16 cellular contexts compared by ENCODE assay signal in genomic region chr15:100803158-100803440, GRCh38.
DNase-seq lines count a peak whose midpoint lies in the region; ATAC-seq and TF ChIP-seq lines count a peak whose summit lies in the region.
"Had no signal": no experiment of that assay in that cellular context is flagged by ENCODE, and none has a peak within 500 bp of the region (broad histone marks: within the 10 kb centered on the region; RNA-seq: fewer than 3 reads in every experiment).

No MANE protein-coding gene starts in this region.

- H3K4ac ChIP-seq in IMR-90 (ENCODE audit: low read depth, low read length): no peak overlapping the region

- no peak overlapping the region for H2BK5ac ChIP-seq in IMR-90 (ENCODE audit: low read depth, low read length, poor library complexity, severe bottlenecking)

- dilution Hi-C loops in IMR-90 (cut with HindIII; ENCODE audit: low sequenced_read_pairs, unreplicated experiment): no loop called here

- peak overlapping the region; percentile 21 for H2AFZ ChIP-seq in IMR-90 (replicated peaks; ENCODE audit: low read length, poor library complexity)

- H3K4me1 ChIP-seq in BLaER1 treated with 17β-estradiol and CSF1 and Interleukin-3, amounts not matched to agents 10 nM and 100 nM: peaks cover 0 to 30% (median 23%) of the 10 kb centered on the region in 10 experiments; a peak in 15 of 20 replicates
- H3K4me1 ChIP-seq in IMR-90 (ENCODE audit: control insufficient read depth, insufficient read depth, low read length) (no peaks in the 10 kb centered on the region), lung (ENCODE audit: control insufficient read depth in 2 of 2, insufficient read depth in 2 of 2, low read length in 2 of 2) (no peaks in the 10 kb centered on the region), ascending aorta (no peaks in the 10 kb centered on the region)
- H3K4me1 ChIP-seq: A549, BE2C, Caco-2 had no signal

- H4K8ac ChIP-seq in IMR-90 (ENCODE audit: low read depth in 2 of 2, low read length in 2 of 2): no peak overlapping the region

- H3K9me3 ChIP-seq in BLaER1 treated with 17β-estradiol and CSF1 and Interleukin-3, amounts not matched to agents 10 nM and 100 nM (replicated peaks in 1 of 11): peaks cover 35 to 53% (median 44%) of the 10 kb centered on the region in 11 experiments
- H3K9me3 ChIP-seq in IMR-90 (ENCODE audit: control insufficient read depth, insufficient read depth, low read length) (no peaks in the 10 kb centered on the region; the same call in 1 of the 2 replicates), lung (ENCODE audit: control insufficient read depth in 2 of 2, insufficient read depth in 1 of 2, low read length in 1 of 2) (peaks cover 0 to 13% of the 10 kb centered on the region in 2 donors), ascending aorta (peaks cover 0 to 10% of the 10 kb centered on the region in 2 donors)
- H3K9me3 ChIP-seq: BE2C had no signal

- H3K27ac ChIP-seq in BLaER1 treated with 17β-estradiol and CSF1 and Interleukin-3, amounts not matched to agents 10 nM and 100 nM: no peak overlapping the region
- H3K27ac ChIP-seq in IMR-90 (ENCODE audit: insufficient read depth, low read length): no peak overlapping the region
- H3K27ac ChIP-seq in lung (ENCODE audit: low read depth in 1 of 2, low read length in 1 of 2): no peak overlapping the region
- H3K27ac ChIP-seq in ascending aorta: no peak overlapping the region
- H3K27ac ChIP-seq: A549 had no signal

- no peak for DNase-seq in IMR-90
- peak; percentile 19 for DNase-seq in lung (ENCODE audit: low spot score)
- no peak for DNase-seq in epidermal melanocyte (ENCODE audit: insufficient read length, low spot score)
- DNase-seq in ascending aorta (ENCODE audit: low spot score in 2 of 2): no peak
- DNase-seq: BE2C; Caco-2; CD8-positive, alpha-beta memory T cell; DND-41; GF-D8; HCEC 1CT; HFFc6 had no signal

- CTCF ChIA-PET in IMR-90 (lab: Yijun Ruan, JAX): no interaction called here

- no peaks in the 10 kb centered on the region for H4K20me1 ChIP-seq in BLaER1 treated with 17β-estradiol and CSF1 and Interleukin-3, amounts not matched to agents 10 nM and 100 nM
- H4K20me1 ChIP-seq in IMR-90 (ENCODE audit: insufficient read depth, low read length): no peaks in the 10 kb centered on the region

- H3K27me3 ChIP-seq in BLaER1 treated with 17β-estradiol and CSF1 and Interleukin-3, amounts not matched to agents 10 nM and 100 nM: no peaks in the 10 kb centered on the region
- H3K27me3 ChIP-seq in IMR-90 (ENCODE audit: control insufficient read depth, insufficient read depth, low read length) (peaks cover 6% of the 10 kb centered on the region), lung (ENCODE audit: control insufficient read depth, insufficient read depth) (no peaks in the 10 kb centered on the region), ascending aorta (no peaks in the 10 kb centered on the region)
- H3K27me3 ChIP-seq: BE2C had no signal

- ATAC-seq in IMR-90 (ENCODE audit: low read depth) (no peak), lung (ENCODE audit: insufficient read depth, low FRiP score) (no peak), HG02981 (IDR thresholded peaks at IDR 0.05; ENCODE audit: unreplicated experiment) (no peak)
- peak; percentile 39 for ATAC-seq in stimulated activated memory B cell treated with anti-CD40 and anti-IgM and Interleukin-4, amounts not matched to agents 10 μg/mL and 1 μg/mL and 100 μg/mL, for 72 hours

- BruUV-seq in IMR-90 (replicated peaks; lab: Mats Ljungman, UMichigan): no TSS peak

- no peak overlapping the region for H2AK5ac ChIP-seq in IMR-90 (ENCODE audit: low read depth, low read length)

- no peak overlapping the region for H4K5ac ChIP-seq in IMR-90 (ENCODE audit: low read depth, low read length)

- TF ChIP-seq RAD21 in IMR-90 (IDR thresholded peaks at IDR 0.05; ENCODE audit: low read length): no peak

- no peak overlapping the region for H3K14ac ChIP-seq in IMR-90 (replicated peaks; ENCODE audit: low read depth, low read length)

- TF ChIP-seq CTCF in IMR-90 (conservative IDR thresholded peaks at IDR 0.05; ENCODE audit: low read depth, low read length) (no peak), lung (IDR thresholded peaks at IDR 0.05; ENCODE audit: control extremely low read depth, extremely low read depth) (no peak), ascending aorta (IDR thresholded peaks at IDR 0.05) (no peak)

- no peak overlapping the region for H3K18ac ChIP-seq in IMR-90 (ENCODE audit: low read depth, low read length)

- POLR2A ChIA-PET in IMR-90 (lab: Charles Lee; ENCODE audit: unreplicated experiment): no interaction called here

- peaks cover 25% of the 10 kb centered on the region for H3K27me3 Mint-ChIP-seq in stimulated activated memory B cell treated with anti-CD40 and anti-IgM and Interleukin-4, amounts not matched to agents 10 μg/mL and 1 μg/mL and 100 μg/mL, for 72 hours
- H3K27me3 Mint-ChIP-seq: IgD-negative memory B cell had no signal

- peaks cover 11% of the 10 kb centered on the region for H3K9me3 Mint-ChIP-seq in stimulated activated memory B cell treated with anti-CD40 and anti-IgM and Interleukin-4, amounts not matched to agents 10 μg/mL and 1 μg/mL and 100 μg/mL, for 72 hours
- H3K9me3 Mint-ChIP-seq: HFFc6 had no signal

- peaks cover 0 to 11% (median 0%) of the 10 kb centered on the region in 11 experiments; a peak in 7 of 22 replicates for H3K36me3 ChIP-seq in BLaER1 treated with 17β-estradiol and CSF1 and Interleukin-3, amounts not matched to agents 10 nM and 100 nM
- H3K36me3 ChIP-seq in IMR-90 (ENCODE audit: control insufficient read depth, insufficient read depth, low read length) (no peaks in the 10 kb centered on the region), lung (ENCODE audit: control insufficient read depth in 2 of 2, insufficient read depth in 2 of 2, low read length in 2 of 2) (no peaks in the 10 kb centered on the region), ascending aorta (no peaks in the 10 kb centered on the region)
- H3K36me3 ChIP-seq: BE2C had no signal

- H4K91ac ChIP-seq in IMR-90 (ENCODE audit: insufficient read depth, low read depth, low read length): no peak overlapping the region

- no peak overlapping the region for H3K4me3 Mint-ChIP-seq in stimulated activated memory B cell treated with anti-CD40 and anti-IgM and Interleukin-4, amounts not matched to agents 10 μg/mL and 1 μg/mL and 100 μg/mL, for 72 hours
- H3K4me3 Mint-ChIP-seq: CD8-positive, alpha-beta memory T cell; HFFc6; IgD-negative memory B cell had no signal

- H2BK120ac ChIP-seq in IMR-90 (ENCODE audit: low read depth, low read length): no peak overlapping the region

- H3K4me3 ChIP-seq in BLaER1 treated with 17β-estradiol and CSF1 and Interleukin-3, amounts not matched to agents 10 nM and 100 nM: no peak overlapping the region
- H3K4me3 ChIP-seq in IMR-90 (ENCODE audit: insufficient read depth, low read depth, low read length) (no peak overlapping the region), lung (no peak overlapping the region), ascending aorta (no peak overlapping the region)
- H3K4me3 ChIP-seq: A549 had no signal

- no peaks in the 10 kb centered on the region for H3K36me3 Mint-ChIP-seq in stimulated activated memory B cell treated with anti-CD40 and anti-IgM and Interleukin-4, amounts not matched to agents 10 μg/mL and 1 μg/mL and 100 μg/mL, for 72 hours
- H3K36me3 Mint-ChIP-seq: CD8-positive, alpha-beta memory T cell had no signal

- no peak overlapping the region for H2AK9ac ChIP-seq in IMR-90 (replicated peaks; ENCODE audit: low read depth, low read length, poor library complexity)

- H3K9me1 ChIP-seq in IMR-90 (ENCODE audit: insufficient read depth, low read length): no peaks in the 10 kb centered on the region

- H2BK20ac ChIP-seq in IMR-90 (ENCODE audit: low read depth, low read length): no peak overlapping the region

- no peaks in the 10 kb centered on the region for H3K79me1 ChIP-seq in IMR-90 (ENCODE audit: low read depth in 1 of 2, low read length in 2 of 2)

- no peak overlapping the region for H3K9ac ChIP-seq in BLaER1 treated with 17β-estradiol and CSF1 and Interleukin-3, amounts not matched to agents 10 nM and 100 nM
- no peak overlapping the region for H3K9ac ChIP-seq in IMR-90 (ENCODE audit: low read depth, low read length)

- H3K4me1 Mint-ChIP-seq in stimulated activated memory B cell treated with anti-CD40 and anti-IgM and Interleukin-4, amounts not matched to agents 10 μg/mL and 1 μg/mL and 100 μg/mL, for 72 hours: no peaks in the 10 kb centered on the region
- H3K4me1 Mint-ChIP-seq: CD8-positive, alpha-beta memory T cell; IgD-negative memory B cell had no signal

- no peak overlapping the region for H2BK15ac ChIP-seq in IMR-90 (ENCODE audit: low read depth, low read length)

- H3K56ac ChIP-seq in IMR-90 (ENCODE audit: extremely low read depth, insufficient read depth, low read length): no peak overlapping the region

- intact Hi-C loops in IMR-90 (cut with micrococcal nuclease) (no loop called here), ascending aorta (cut with DNase I) (no loop called here)

- H3K4me2 ChIP-seq in BLaER1 treated with 17β-estradiol and CSF1 and Interleukin-3, amounts not matched to agents 10 nM and 100 nM: peak overlapping the region in 8 of 11 experiments; percentile 45 to 83 (median 64); a peak in 16 of 22 replicates
- no peak overlapping the region for H3K4me2 ChIP-seq in IMR-90 (ENCODE audit: low read depth, low read length)
- H3K4me2 ChIP-seq: A549 had no signal

- no peak overlapping the region for H3K23ac ChIP-seq in IMR-90 (ENCODE audit: low read depth, low read length)

- no peak for TF ChIP-seq POLR2A in IMR-90 (IDR thresholded peaks at IDR 0.05; ENCODE audit: low read depth, low read length)

- WGBS in IMR-90 (ENCODE audit: extremely low coverage in 2 of 2, insufficient read length in 1 of 2), 2 experiments: 100% methylated on average over 3 of the region's 3 CpGs; no CpG with 5 or more reads in 1 of the 2 experiments
- WGBS in lung, 2 donors: 97 to 98% methylated on average over 3 of the region's 3 CpGs

- in situ Hi-C loops in IMR-90 (cut with MboI; ENCODE audit: low sequenced_read_pairs): no loop called here

- H3K27ac Mint-ChIP-seq in stimulated activated memory B cell treated with anti-CD40 and anti-IgM and Interleukin-4, amounts not matched to agents 10 μg/mL and 1 μg/mL and 100 μg/mL, for 72 hours: no peak overlapping the region
- H3K27ac Mint-ChIP-seq: HFFc6, IgD-negative memory B cell had no signal

TF ChIP-seq in IMR-90, 13 proteins besides CTCF, POLR2A, EP300 and RAD21 (continues in another document):
- TF ChIP-seq CEBPB (IDR thresholded peaks at IDR 0.05; ENCODE audit: low read depth, low read length): no peak
- TF ChIP-seq RCOR1 (IDR thresholded peaks at IDR 0.05; ENCODE audit: insufficient replicate concordance, low read length): no peak
- TF ChIP-seq USF2 (IDR thresholded peaks at IDR 0.05; ENCODE audit: low read depth, low read length): no peak
- TF ChIP-seq MAFK (IDR thresholded peaks at IDR 0.05; ENCODE audit: low read depth, low read length): no peak
- TF ChIP-seq MAZ (IDR thresholded peaks at IDR 0.05; ENCODE audit: borderline replicate concordance, low read depth, low read length): no peak
